In the genomic region with DNA sequence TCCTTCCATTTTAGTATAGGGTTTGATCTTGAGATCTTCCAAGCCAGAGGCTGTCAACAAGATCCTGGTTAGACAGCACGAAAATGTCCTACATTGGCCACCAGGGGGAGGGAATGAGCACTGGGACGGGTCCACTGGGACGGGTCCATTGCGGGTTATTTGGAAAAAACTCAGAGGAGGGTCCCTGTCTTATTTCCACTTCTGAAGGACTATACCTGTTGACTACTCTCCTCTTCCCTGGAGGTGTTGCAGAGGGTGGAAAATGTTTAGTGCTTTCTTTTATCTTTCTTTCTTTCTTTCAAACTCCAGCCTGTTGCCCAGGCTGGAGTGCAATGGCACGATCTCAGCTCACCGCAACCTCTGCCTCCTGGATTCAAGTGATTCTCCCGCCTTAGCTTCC, we compare ENCODE assay signal across 8 cellular contexts. TPM values are rescaled to one million over a fixed set of nuclear protein-coding genes. Genes with fewer than 3 reads are reported as not detected.
DNase-seq lines count a peak whose midpoint lies in the region; ATAC-seq and TF ChIP-seq lines count a peak whose summit lies in the region.

No MANE protein-coding gene starts in this region.

- DNase-seq in AG08396 (ENCODE audit: low spot score) (peak; percentile 81), GM13977 (ENCODE audit: low spot score) (peak; percentile 82), PC-3 (peak; percentile 85), heart left ventricle (peak; percentile 45 to 65 (median 52)), smooth muscle cell of the brain vasculature (ENCODE audit: low read depth, low spot score) (peak; percentile 12)
- DNase-seq in activated gamma-delta T cell treated with anti-CD3 and anti-CD28 coated beads, Interleukin-2, amount 50 U/mL, for 16 hours (ENCODE audit: low read depth) = peak; percentile 46

- TF ChIP-seq CTCF in GM13977 (IDR thresholded peaks at IDR 0.05; ENCODE audit: extremely low read depth, insufficient read depth, missing control alignments) (peak; percentile 77), PC-3 (conservative IDR thresholded peaks at IDR 0.05; ENCODE audit: low read depth, low read length) (peak; percentile 93), heart left ventricle (IDR thresholded peaks at IDR 0.05) (peak; percentile 54 to 89 (median 75))

- CTCF ChIA-PET in PC-3 (lab: Charles Lee) = interaction anchor here (1.1 to 2.9 kb wide), 3 partner anchors 64 to 143 kb away, joined by 3 to 51 read pairs (median 11); no protein-coding TSS in a partner anchor

- ATAC-seq in PC-3 (peak; percentile 11; the same call in 1 of the 2 replicates), heart left ventricle (peak in 1 of 4 donors; percentile 38), HG02678 (IDR thresholded peaks at IDR 0.05; ENCODE audit: unreplicated experiment) (no peak), GM19324 (IDR thresholded peaks at IDR 0.05; ENCODE audit: low FRiP score, unreplicated experiment) (no peak)

- no peaks in the 10 kb centered on the region for H3K9me2 ChIP-seq in PC-3 (replicated peaks; ENCODE audit: low read length)

- H3K4me2 ChIP-seq in PC-3 (ENCODE audit: low read length) = no peak overlapping the region

- no peak overlapping the region for H3K9ac ChIP-seq in PC-3 (ENCODE audit: low read length)

- no peak overlapping the region for H2AFZ ChIP-seq in PC-3 (ENCODE audit: low read length)

- no peak for TF ChIP-seq POLR2A in heart left ventricle (IDR thresholded peaks at IDR 0.05)

- H3K4me3 ChIP-seq in PC-3 (ENCODE audit: low read length) = no peak overlapping the region
- H3K4me3 ChIP-seq in heart left ventricle = no peak overlapping the region

- H3K4me1 ChIP-seq in PC-3 (ENCODE audit: insufficient read depth, low read length) (peaks cover 12% of the 10 kb centered on the region), heart left ventricle (peaks cover 0 to 18% (median 9%) of the 10 kb centered on the region in 12 donors)

- no peaks in the 10 kb centered on the region for H3K79me2 ChIP-seq in PC-3 (ENCODE audit: low read length)

- H4K20me1 ChIP-seq in PC-3 (ENCODE audit: low read length) = no peaks in the 10 kb centered on the region

- in situ Hi-C loops in GM13977 (cut with MboI; ENCODE audit: low pct_unique_long_range_greater_than_20kb, low sequenced_read_pairs, unreplicated experiment) = loop anchor here (25.0 kb wide), 1 partner anchor 223 kb away; no protein-coding TSS in a partner anchor

- H3K9me3 ChIP-seq in PC-3 (ENCODE audit: low read length) = no peaks in the 10 kb centered on the region
- no peaks in the 10 kb centered on the region for H3K9me3 ChIP-seq in heart left ventricle

- no peak overlapping the region for H3K27ac ChIP-seq in PC-3 (ENCODE audit: low read length)
- H3K27ac ChIP-seq in heart left ventricle = no peak overlapping the region

- H3K27me3 ChIP-seq in PC-3 (ENCODE audit: low read length) = no peaks in the 10 kb centered on the region
- H3K27me3 ChIP-seq in heart left ventricle = peaks cover 0 to 35% (median 0%) of the 10 kb centered on the region in 9 donors

- POLR2A ChIA-PET in PC-3 (lab: Charles Lee; ENCODE audit: unreplicated experiment) = no interaction called here

- WGBS in heart left ventricle, 4 donors = 28 to 32% (median 29%) methylated on average over 7 of the region's 7 CpGs

- no peaks in the 10 kb centered on the region for H3F3A ChIP-seq in PC-3 (ENCODE audit: low read length, unreplicated experiment)

- no TSS peak for BruUV-seq in PC-3 (replicated peaks; lab: Mats Ljungman, UMichigan)

- H3K36me3 ChIP-seq in PC-3 (ENCODE audit: low read depth, low read length) = no peaks in the 10 kb centered on the region
- no peaks in the 10 kb centered on the region for H3K36me3 ChIP-seq in heart left ventricle

- intact Hi-C loops in PC-3 (cut with micrococcal nuclease) = loop anchor here (1.0 to 5.0 kb wide), 2 partner anchors 65 to 218 kb away; no protein-coding TSS in a partner anchor
- intact Hi-C loops in heart left ventricle (cut with DNase I) = loop anchor here in 6 of 10 donors (1.0 to 10.0 kb wide), 5 partner anchors 62 to 220 kb away; no protein-coding TSS in a partner anchor

RNA-seq across cellular contexts. Expression of gene TTLL6, which starts 2.5 kb away (rescaled TPM):
- total RNA-seq in PC-3 (2014; rRNA removed) = 0.29 and 0.40 TPM in 2 replicates
- under 1 TPM in 1 of 9 donors, not detected in 8; 0.55 TPM for total RNA-seq in heart left ventricle
- under 1 TPM; 0.07 to 0.15 TPM for polyA plus RNA-seq in heart left ventricle

RNA-seq across cellular contexts. Expression of gene CALCOCO2, which starts 16.3 kb away (rescaled TPM):
- total RNA-seq in PC-3 (2014; rRNA removed) (47.2 and 49.4 TPM in 2 replicates), heart left ventricle (100 to 1,000 TPM; 174 to 322 (median 272) TPM)
- 100 to 1,000 TPM; 102 to 122 TPM for polyA plus RNA-seq in heart left ventricle

Comparison
In these comparisons a context has a peak if more than half of its experiments do, and no peak if none do; other contexts are left out.
1. DNase-seq: peak in every context shown above with its lines; median percentile 85 in PC-3; 82 in GM13977; 81 in AG08396; 52 in heart left ventricle; 46 in activated gamma-delta T cell treated with anti-CD3 and anti-CD28 coated beads, Interleukin-2, amount 50 U/mL, for 16 hours; 12 in smooth muscle cell of the brain vasculature.